In the genomic region with DNA sequence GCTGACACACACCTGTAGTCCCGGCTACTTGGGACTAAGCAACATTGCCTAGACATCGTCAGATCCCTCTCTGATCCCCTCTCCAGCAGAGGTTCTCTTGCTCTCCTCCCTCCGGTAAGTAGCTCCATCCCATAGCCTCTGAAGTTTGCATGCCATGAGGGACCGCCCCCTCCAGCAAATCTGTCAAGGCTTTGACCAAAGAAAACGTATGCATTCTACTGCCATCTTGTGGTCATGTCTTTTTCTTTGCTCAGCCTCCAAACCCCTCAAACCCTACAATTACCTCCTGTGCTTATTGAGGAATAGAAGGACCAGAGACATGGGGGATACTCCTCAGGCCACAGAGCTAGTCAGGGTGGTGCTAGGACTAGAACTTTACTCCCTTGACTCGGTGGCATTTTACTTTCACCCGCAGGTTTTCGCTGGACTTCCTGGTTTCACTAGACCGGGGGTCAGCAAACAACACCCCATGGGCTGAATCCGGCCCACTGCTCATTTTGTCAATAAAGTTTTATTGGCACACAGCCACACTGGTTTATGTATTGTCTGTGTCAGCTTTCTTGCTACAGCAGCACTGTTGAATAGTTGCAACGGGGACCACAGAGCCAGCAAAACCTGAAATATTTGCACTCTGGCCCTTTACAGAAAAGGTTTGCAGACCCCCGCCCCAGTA, we compare ENCODE assay signal across 7 cellular contexts.
DNase-seq lines count a peak whose midpoint lies in the region; ATAC-seq and TF ChIP-seq lines count a peak whose summit lies in the region.

No MANE protein-coding gene starts in this region.

- H2AFZ ChIP-seq in Karpas-422 (ENCODE audit: low read length) (no peak overlapping the region), OCI-LY7 (ENCODE audit: low read length) (no peak overlapping the region)

- peak; percentile 7 for TF ChIP-seq CTCF in GM10266 (IDR thresholded peaks at IDR 0.05; ENCODE audit: control insufficient read depth, insufficient read depth, low read depth, missing control alignments)
- peak; percentile 78 for TF ChIP-seq CTCF in OCI-LY7 (conservative IDR thresholded peaks at IDR 0.05; ENCODE audit: low read length)
- peak; percentile 83 for TF ChIP-seq CTCF in endodermal cell (conservative IDR thresholded peaks at IDR 0.05)
- peak; percentile 54 for TF ChIP-seq CTCF in osteocyte (IDR thresholded peaks at IDR 0.05)
- TF ChIP-seq CTCF in omental fat pad (IDR thresholded peaks at IDR 0.05), result no peak

- H3K27ac Mint-ChIP-seq in endodermal cell (no peak overlapping the region), osteocyte (ENCODE audit: unreplicated experiment) (no peak overlapping the region)

- H3K9me3 ChIP-seq in Karpas-422 (ENCODE audit: low read length), result peaks cover 3% of the 10 kb centered on the region; the same call in 1 of the 2 replicates
- no peaks in the 10 kb centered on the region for H3K9me3 ChIP-seq in OCI-LY7 (ENCODE audit: low read length)
- peaks cover 10% of the 10 kb centered on the region for H3K9me3 ChIP-seq in endodermal cell (ENCODE audit: control insufficient read depth, low read length)

- H3K27me3 ChIP-seq in Karpas-422 (ENCODE audit: low read length) (no peaks in the 10 kb centered on the region), endodermal cell (ENCODE audit: control insufficient read depth, insufficient read depth, low read length, poor library complexity, severe bottlenecking) (no peaks in the 10 kb centered on the region)

- DNase-seq in GM10266 (ENCODE audit: extremely low spot score), result no peak
- peak; percentile 87 for DNase-seq in Karpas-422
- DNase-seq in OCI-LY7 (ENCODE audit: low spot score), result peak; percentile 51
- peak; percentile 85 for DNase-seq in endodermal cell
- DNase-seq in osteocyte (ENCODE audit: extremely low spot score, unreplicated experiment), result no peak
- DNase-seq in omental fat pad (ENCODE audit: low spot score), result no peak
- DNase-seq in amniotic stem cell (lab: John Stamatoyannopoulos, UW), result no peak

- H3K4me1 ChIP-seq in Karpas-422 (ENCODE audit: low read length) (no peaks in the 10 kb centered on the region), OCI-LY7 (ENCODE audit: insufficient read depth, low read length, poor library complexity, severe bottlenecking) (no peaks in the 10 kb centered on the region), endodermal cell (ENCODE audit: control insufficient read depth, insufficient read depth, low read length) (no peaks in the 10 kb centered on the region)

- H3K4me1 Mint-ChIP-seq in endodermal cell (no peaks in the 10 kb centered on the region), osteocyte (ENCODE audit: unreplicated experiment) (no peaks in the 10 kb centered on the region)

- no peak overlapping the region for H3K4me3 ChIP-seq in Karpas-422 (ENCODE audit: low read length)
- H3K4me3 ChIP-seq in OCI-LY7 (ENCODE audit: low read depth, low read length, poor library complexity, severe bottlenecking), result no peak overlapping the region
- H3K4me3 ChIP-seq in endodermal cell (ENCODE audit: low read length), result no peak overlapping the region

- H3K9me2 ChIP-seq in Karpas-422 (replicated peaks; ENCODE audit: insufficient read depth, low read length) (no peaks in the 10 kb centered on the region), OCI-LY7 (ENCODE audit: insufficient read depth, low read length) (no peaks in the 10 kb centered on the region)

- BruUV-seq in OCI-LY7 (replicated peaks; lab: Mats Ljungman, UMichigan), result no TSS peak

- no peak for ATAC-seq in omental fat pad (ENCODE audit: low FRiP score)

- intact Hi-C loops in OCI-LY7 (cut with micrococcal nuclease; ENCODE audit: unreplicated experiment), result no loop called here

- no peak overlapping the region for H3K27ac ChIP-seq in Karpas-422 (ENCODE audit: low read length)
- no peak overlapping the region for H3K27ac ChIP-seq in OCI-LY7 (ENCODE audit: low read depth, low read length, poor library complexity, severe bottlenecking)
- no peak overlapping the region for H3K27ac ChIP-seq in endodermal cell (ENCODE audit: low read depth, low read length)

- H3K4me3 Mint-ChIP-seq in endodermal cell, result no peak overlapping the region
- H3K4me3 Mint-ChIP-seq in osteocyte (ENCODE audit: unreplicated experiment), result no peak overlapping the region

- H3K36me3 ChIP-seq in Karpas-422 (ENCODE audit: insufficient read depth, low read length) (no peaks in the 10 kb centered on the region), OCI-LY7 (ENCODE audit: insufficient read depth, low read length) (no peaks in the 10 kb centered on the region), endodermal cell (ENCODE audit: control insufficient read depth, insufficient read depth, low read length) (no peaks in the 10 kb centered on the region)

- H4K20me1 ChIP-seq in Karpas-422 (ENCODE audit: insufficient read depth, low read depth, low read length) (no peaks in the 10 kb centered on the region), OCI-LY7 (ENCODE audit: insufficient read depth, low read length) (no peaks in the 10 kb centered on the region)

- CTCF ChIA-PET in OCI-LY7 (lab: Charles Lee; ENCODE audit: unreplicated experiment), result no interaction called here

- POLR2A ChIA-PET in OCI-LY7 (lab: Charles Lee), result interaction anchor here (0.6 kb wide), 2 partner anchors 223 to 337 kb away, joined by 3 to 4 read pairs; no protein-coding TSS in a partner anchor

- no peak overlapping the region for H3K9ac ChIP-seq in Karpas-422 (ENCODE audit: low read length)
- no peak overlapping the region for H3K9ac ChIP-seq in endodermal cell (ENCODE audit: extremely low read depth, low read length, poor library complexity, severe bottlenecking)

- H3K4me2 ChIP-seq in Karpas-422 (ENCODE audit: low read depth, low read length, poor library complexity, severe bottlenecking) (no peak overlapping the region), OCI-LY7 (ENCODE audit: low read length) (no peak overlapping the region)

- H3K27me3 Mint-ChIP-seq in endodermal cell (ENCODE audit: insufficient read depth), result peaks cover 11% of the 10 kb centered on the region
- H3K27me3 Mint-ChIP-seq in osteocyte (ENCODE audit: unreplicated experiment), result no peaks in the 10 kb centered on the region

- H3K36me3 Mint-ChIP-seq in endodermal cell (ENCODE audit: low read depth), result no peaks in the 10 kb centered on the region
- H3K36me3 Mint-ChIP-seq in osteocyte (ENCODE audit: unreplicated experiment), result no peaks in the 10 kb centered on the region

- H3K9me3 Mint-ChIP-seq in endodermal cell (peaks cover 30% of the 10 kb centered on the region), osteocyte (ENCODE audit: unreplicated experiment) (peaks cover 17% of the 10 kb centered on the region)

- 53 to 62% methylated on average over 9 to 12 of the region's 12 CpGs for WGBS in endodermal cell (ENCODE audit: insufficient coverage in 1 of 2, insufficient read length in 1 of 2), 2 experiments

- H3K79me2 ChIP-seq in Karpas-422 (ENCODE audit: low read length) (no peaks in the 10 kb centered on the region), OCI-LY7 (ENCODE audit: insufficient read depth, low read depth, low read length) (no peaks in the 10 kb centered on the region)

Comparison
In these comparisons a context has a peak if more than half of its experiments do, and no peak if none do; other contexts are left out.
1. DNase-seq: peak in Karpas-422 (single experiment), OCI-LY7 (single experiment) and endodermal cell (single experiment); none in GM10266 (single experiment), osteocyte (single experiment), omental fat pad (single experiment) and amniotic stem cell (single experiment).
2. CTCF ChIP-seq: peak in GM10266 (single experiment), OCI-LY7 (single experiment), endodermal cell (single experiment) and osteocyte (single experiment); none in omental fat pad (0 of 3).